In genomic region chr3:52227766-52228165, GRCh38 we compare ENCODE assay signal across 1 cellular context.
TF ChIP-seq lines count a peak whose summit lies in the region.

No MANE protein-coding gene starts in this region.

TF ChIP-seq in GM23338, 12 proteins besides CTCF, POLR2A, EP300 and RAD21:
- TF ChIP-seq EZH2 (IDR thresholded peaks at IDR 0.05; ENCODE audit: low read depth, unreplicated experiment) (no peak), ZNF331 (CRISPR knock-in tag; IDR thresholded peaks at IDR 0.05; ENCODE audit: low read depth) (no peak), ZNF114 (CRISPR knock-in tag; IDR thresholded peaks at IDR 0.05) (no peak), ETS1 (IDR thresholded peaks at IDR 0.05) (no peak), EZH2phosphoT487 (IDR thresholded peaks at IDR 0.05; ENCODE audit: unreplicated experiment) (no peak), CREB1 (CRISPR knock-in tag; IDR thresholded peaks at IDR 0.05; ENCODE audit: low read depth) (no peak), ZNF462 (CRISPR knock-in tag; IDR thresholded peaks at IDR 0.05) (no peak), NANOG (IDR thresholded peaks at IDR 0.05; ENCODE audit: borderline replicate concordance) (no peak), REST (IDR thresholded peaks at IDR 0.05; ENCODE audit: unreplicated experiment) (no peak), JUNB (IDR thresholded peaks at IDR 0.05; ENCODE audit: unreplicated experiment) (no peak), STAT1 (IDR thresholded peaks at IDR 0.05; ENCODE audit: unreplicated experiment) (no peak), POLR2AphosphoS5 (IDR thresholded peaks at IDR 0.05; ENCODE audit: low read depth) (no peak)
TF ChIP-seq in GM23338: peak in this region for 0.
